ENCODE assay signal across 1 cellular context in genomic region chr3:12656193-12656592, GRCh38.
TF ChIP-seq lines count a peak whose summit lies in the region.

No MANE protein-coding gene starts in this region.

TF ChIP-seq in GM23338, 12 proteins besides CTCF, POLR2A, EP300 and RAD21 (continued from another document):
- TF ChIP-seq ZNF462 (CRISPR knock-in tag; IDR thresholded peaks at IDR 0.05) (no peak), EZH2phosphoT487 (IDR thresholded peaks at IDR 0.05; ENCODE audit: unreplicated experiment) (no peak), REST (IDR thresholded peaks at IDR 0.05; ENCODE audit: unreplicated experiment) (no peak)
